In the genomic region with DNA sequence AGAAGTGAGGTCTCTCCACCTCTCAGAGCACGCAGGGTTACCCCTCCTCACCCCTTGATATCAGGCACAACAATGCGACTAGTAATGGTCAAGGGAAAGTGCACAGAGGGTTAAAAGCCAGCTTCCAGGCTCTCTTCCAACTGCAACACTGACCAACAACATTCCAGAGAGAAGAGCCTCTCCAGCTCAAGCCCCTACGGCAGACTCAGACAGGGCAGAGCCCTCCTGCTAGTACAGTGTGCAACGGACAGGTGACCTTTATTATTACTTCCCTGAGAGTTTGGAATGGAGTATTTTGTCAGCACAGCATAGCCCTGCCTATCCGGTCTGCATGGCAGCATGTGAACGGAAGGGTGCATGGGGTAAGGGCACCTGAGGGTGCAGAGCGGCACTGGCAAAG, we compare ENCODE assay signal across 11 cellular contexts.
"Had no signal": no experiment of that assay in that cellular context is flagged by ENCODE, and none has a peak within 500 bp of the region (broad histone marks: within the 10 kb centered on the region; RNA-seq: fewer than 3 reads in every experiment).

No MANE protein-coding gene starts in this region.

- H3K4me1 ChIP-seq: neural progenitor cell, parathyroid adenoma had no signal

- H3K4me3 Mint-ChIP-seq: activated naive CD4-positive, alpha-beta T cell treated with anti-CD3 and anti-CD28 coated beads, Interleukin-2, amount 50 U/mL, for 24 hours; endodermal cell; neural progenitor cell; T-helper 1 cell treated with Interleukin-12 subunit alpha and Interleukin-12 subunit beta and Interleukin-4 antibody, amounts not matched to agents 30 μg/mL and 1 μg/mL, for 36 hours had no signal

- H3K27me3 ChIP-seq: brain microvascular endothelial cell, neural progenitor cell had no signal

- H3K9me3 Mint-ChIP-seq: activated naive CD4-positive, alpha-beta T cell treated with anti-CD3 and anti-CD28 coated beads, Interleukin-2, amount 50 U/mL, for 24 hours; endodermal cell; T-helper 1 cell treated with Interleukin-12 subunit alpha and Interleukin-12 subunit beta and Interleukin-4 antibody, amounts not matched to agents 30 μg/mL and 1 μg/mL, for 36 hours had no signal

- H3K4me1 Mint-ChIP-seq: activated naive CD4-positive, alpha-beta T cell treated with anti-CD3 and anti-CD28 coated beads, Interleukin-2, amount 50 U/mL, for 24 hours; endodermal cell had no signal

- H3K4me3 ChIP-seq: neural progenitor cell had no signal

- H3K36me3 ChIP-seq: neural progenitor cell had no signal

- H3K27me3 Mint-ChIP-seq: activated naive CD4-positive, alpha-beta T cell treated with anti-CD3 and anti-CD28 coated beads, Interleukin-2, amount 50 U/mL, for 24 hours had no signal

- H3K27ac ChIP-seq: brain microvascular endothelial cell, neural progenitor cell, parathyroid adenoma had no signal

- DNase-seq: activated effector memory CD4-positive, alpha-beta T cell treated with Interleukin-2 at 50 U/mL for 16 hours; amniotic stem cell; brain microvascular endothelial cell; endodermal cell; erythroblast; hypothalamus; small intestine had no signal

- H3K36me3 Mint-ChIP-seq: activated naive CD4-positive, alpha-beta T cell treated with anti-CD3 and anti-CD28 coated beads, Interleukin-2, amount 50 U/mL, for 24 hours had no signal

- H3K27ac Mint-ChIP-seq: activated naive CD4-positive, alpha-beta T cell treated with anti-CD3 and anti-CD28 coated beads, Interleukin-2, amount 50 U/mL, for 24 hours; endodermal cell; T-helper 1 cell treated with Interleukin-12 subunit alpha and Interleukin-12 subunit beta and Interleukin-4 antibody, amounts not matched to agents 30 μg/mL and 1 μg/mL, for 36 hours had no signal
